In the genomic region with DNA sequence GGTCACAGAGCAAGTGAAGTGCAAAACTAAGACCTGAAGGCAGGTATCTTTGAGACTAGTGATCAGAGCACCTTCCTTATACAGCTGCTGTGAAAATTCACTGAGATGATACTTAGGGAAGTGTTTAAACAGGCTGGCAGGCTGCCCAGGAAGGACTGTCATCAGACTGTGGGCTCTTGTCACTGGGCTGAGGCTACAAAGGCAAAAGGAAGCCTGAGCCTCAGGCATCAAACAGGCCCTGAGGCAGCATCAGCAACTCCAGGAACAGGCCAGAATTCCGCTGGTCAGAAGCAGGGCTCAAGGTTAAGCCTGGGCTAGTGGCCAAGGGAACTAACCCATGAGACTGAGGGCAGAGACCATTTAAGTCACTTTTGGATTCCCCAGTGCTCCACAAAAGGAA, we compare ENCODE assay signal across 12 cellular contexts. TPM values are rescaled to one million over a fixed set of nuclear protein-coding genes. Genes with fewer than 3 reads are reported as not detected.
DNase-seq lines count a peak whose midpoint lies in the region; ATAC-seq, FAIRE-seq and TF ChIP-seq lines count a peak whose summit lies in the region.
"Had no signal": no experiment of that assay in that cellular context is flagged by ENCODE, and none has a peak within 500 bp of the region (broad histone marks: within the 10 kb centered on the region; RNA-seq: fewer than 3 reads in every experiment).

No MANE protein-coding gene starts in this region.

- ATAC-seq in HepG2 (peak; percentile 49), HG02970 (IDR thresholded peaks at IDR 0.05; ENCODE audit: low FRiP score, unreplicated experiment) (no peak), HG02885 (IDR thresholded peaks at IDR 0.05; ENCODE audit: poor library complexity, unreplicated experiment) (no peak)
- ATAC-seq in activated CD4-positive, alpha-beta T cell treated with anti-CD3 and anti-CD28 coated beads for 36 hours: no peak
- ATAC-seq: CD8-positive, alpha-beta T cell; gastroesophageal sphincter had no signal

- no peak for TF ChIP-seq RAD21 in HepG2 (CRISPR knock-in tag; IDR thresholded peaks at IDR 0.05)

- intact Hi-C loops in HepG2 (cut with micrococcal nuclease; ENCODE audit: unreplicated experiment): no loop called here
- intact Hi-C loops in activated CD4-positive, alpha-beta T cell treated with anti-CD3 and anti-CD28 coated beads for 36 hours (cut with DNase I, micrococcal nuclease): no loop called here

- H3K9me3 ChIP-seq in HEK293 (ENCODE audit: control insufficient read depth, insufficient read depth, low read depth, low read length): no peaks in the 10 kb centered on the region
- H3K9me3 ChIP-seq in HepG2 (ENCODE audit: low read length): no peaks in the 10 kb centered on the region
- H3K9me3 ChIP-seq: gastroesophageal sphincter had no signal

- no peaks in the 10 kb centered on the region for H3K79me2 ChIP-seq in HepG2 (ENCODE audit: insufficient read depth, low read length)

- CTCF ChIA-PET in HEK293 (lab: Yijun Ruan, JAX): interaction anchor here (0.7 to 2.5 kb wide), 4 partner anchors 19 to 104 kb away, joined by 3 to 10 read pairs (median 4); no protein-coding TSS in a partner anchor
- CTCF ChIA-PET in HepG2 (lab: Yijun Ruan, JAX; ENCODE audit: low intra/inter-chr PET ratio, low total read pairs): no interaction called here
- CTCF ChIA-PET in activated CD4-positive, alpha-beta T cell treated with anti-CD3 and anti-CD28 coated beads for 36 hours (lab: Charles Lee): no interaction called here

- peaks cover 2% of the 10 kb centered on the region for H3K27me3 Mint-ChIP-seq in activated CD4-positive, alpha-beta T cell treated with anti-CD3 and anti-CD28 coated beads for 36 hours

- no peaks in the 10 kb centered on the region for H3K4me1 Mint-ChIP-seq in activated CD4-positive, alpha-beta T cell treated with anti-CD3 and anti-CD28 coated beads for 36 hours

- no TSS peak for BruUV-seq in HepG2 (replicated peaks; lab: Mats Ljungman, UMichigan)

- no peak overlapping the region for H3K4me2 ChIP-seq in HepG2 (ENCODE audit: low read depth, low read length)

- TF ChIP-seq EP300 in HepG2 (IDR thresholded peaks at IDR 0.05; ENCODE audit: low read depth in 2 of 2, low read length in 2 of 2) (no peak), HepG2 (CRISPR knock-in tag; IDR thresholded peaks at IDR 0.05; ENCODE audit: borderline replicate concordance) (no peak)

- no peak for TF ChIP-seq POLR2A in HepG2 (IDR thresholded peaks at IDR 0.05; ENCODE audit: insufficient read depth in 1 of 2, low read depth in 2 of 2, low read length in 2 of 2)

- H3K9ac ChIP-seq in HepG2 (ENCODE audit: insufficient read depth, low read depth, low read length): no peak overlapping the region

- no CpG with 5 or more reads among the region's 1 CpG for WGBS in HepG2 (ENCODE audit: low lambda C conversion rate)

- no peaks in the 10 kb centered on the region for H3K36me3 Mint-ChIP-seq in activated CD4-positive, alpha-beta T cell treated with anti-CD3 and anti-CD28 coated beads for 36 hours (ENCODE audit: low read depth)
- H3K36me3 Mint-ChIP-seq: CD8-positive, alpha-beta T cell had no signal

- no peaks in the 10 kb centered on the region for H4K20me1 ChIP-seq in HepG2 (ENCODE audit: insufficient read depth, low read length)

- H3K27me3 ChIP-seq in HepG2 (ENCODE audit: control insufficient read depth in 1 of 2, insufficient read depth in 2 of 2, low read length in 2 of 2): no peaks in the 10 kb centered on the region
- H3K27me3 ChIP-seq: gastroesophageal sphincter had no signal

- no peak overlapping the region for H3K27ac Mint-ChIP-seq in activated CD4-positive, alpha-beta T cell treated with anti-CD3 and anti-CD28 coated beads for 36 hours
- H3K27ac Mint-ChIP-seq: CD8-positive, alpha-beta T cell had no signal

- FAIRE-seq in HepG2 (lab: Jason Lieb, UNC): no peak

- DNase-seq in A172 (ENCODE audit: low spot score): peak; percentile 29
- peak; percentile 25 for DNase-seq in SW480 (ENCODE audit: low spot score)
- DNase-seq in HepG2 (ENCODE audit: low spot score): peak; percentile 21
- no peak for DNase-seq in stimulated activated CD4-positive, alpha-beta T cell treated with anti-CD3 and anti-CD28 coated beads, Interleukin-4, amount 100 ng/mL, for 4 hours
- DNase-seq in activated CD4-positive, alpha-beta T cell treated with anti-CD3 and anti-CD28 coated beads for 36 hours: no peak
- DNase-seq: activated CD4-positive, alpha-beta T cell treated with anti-CD3 and anti-CD28 coated beads, Interleukin-2, amount 50 U/mL, for 4 hours; NCI-H526 had no signal

- no peak overlapping the region for H3K4me3 ChIP-seq in HEK293 (ENCODE audit: low read depth, low read length)
- H3K4me3 ChIP-seq in HepG2 (replicated peaks in 1 of 3; ENCODE audit: insufficient read depth in 1 of 3, low read depth in 2 of 3, low read length in 3 of 3): no peak overlapping the region
- H3K4me3 ChIP-seq: gastroesophageal sphincter had no signal

- no peaks in the 10 kb centered on the region for H3K4me1 ChIP-seq in HEK293 (ENCODE audit: control insufficient read depth, insufficient read depth, low read length)
- H3K4me1 ChIP-seq in HepG2 (ENCODE audit: insufficient read depth, low read length): no peaks in the 10 kb centered on the region
- H3K4me1 ChIP-seq: gastroesophageal sphincter had no signal

- no peak for TF ChIP-seq CTCF in HEK293 (tag by site-specific recombination; IDR thresholded peaks at IDR 0.05)
- TF ChIP-seq CTCF in HepG2 (CRISPR knock-in tag; IDR thresholded peaks at IDR 0.05): no peak

- no peak overlapping the region for H2AFZ ChIP-seq in HepG2 (ENCODE audit: low read length)

- in situ Hi-C loops in HepG2 (cut with HindIII; ENCODE audit: extremely low pct_ligation_motif_present, low pct_unique_long_range_greater_than_20kb): no loop called here

- H3K27ac ChIP-seq in HEK293 (ENCODE audit: extremely low read depth, low read depth, low read length): no peak overlapping the region
- H3K27ac ChIP-seq in HepG2 (ENCODE audit: extremely low read length, insufficient read depth, low read length): no peak overlapping the region
- H3K27ac ChIP-seq: gastroesophageal sphincter had no signal

- H3K9me3 Mint-ChIP-seq in activated CD4-positive, alpha-beta T cell treated with anti-CD3 and anti-CD28 coated beads for 36 hours (ENCODE audit: low read depth): no peaks in the 10 kb centered on the region
- H3K9me3 Mint-ChIP-seq: CD8-positive, alpha-beta T cell had no signal

- POLR2A ChIA-PET in HEK293 (lab: Yijun Ruan, JAX): interaction anchor here (1.0 to 1.2 kb wide), 2 partner anchors 13 to 324 kb away, joined by 4 to 5 read pairs; a partner anchor contains a TSS
- POLR2A ChIA-PET in HepG2 (lab: Yijun Ruan, JAX): no interaction called here
- POLR2A ChIA-PET in activated CD4-positive, alpha-beta T cell treated with anti-CD3 and anti-CD28 coated beads for 36 hours (lab: Charles Lee): no interaction called here

- H3K36me3 ChIP-seq in HEK293 (ENCODE audit: control insufficient read depth in 2 of 2, insufficient read depth in 1 of 2, low read length in 2 of 2): no peaks in the 10 kb centered on the region
- no peaks in the 10 kb centered on the region for H3K36me3 ChIP-seq in HepG2 (replicated peaks in 1 of 2; ENCODE audit: control insufficient read depth in 1 of 2, insufficient read depth in 2 of 2, low read length in 2 of 2)
- H3K36me3 ChIP-seq: gastroesophageal sphincter had no signal

- H3K4me3 Mint-ChIP-seq in activated CD4-positive, alpha-beta T cell treated with anti-CD3 and anti-CD28 coated beads for 36 hours: no peak overlapping the region
- H3K4me3 Mint-ChIP-seq: CD8-positive, alpha-beta T cell had no signal

TF ChIP-seq in HEK293, 187 proteins besides CTCF, POLR2A, EP300 and RAD21:
- TF ChIP-seq GFI1B (tag by site-specific recombination; IDR thresholded peaks at IDR 0.05) (no peak), OVOL3 (tag by site-specific recombination; IDR thresholded peaks at IDR 0.05) (no peak), GLIS1 (tag by site-specific recombination; IDR thresholded peaks at IDR 0.05) (no peak), ZNF664 (tag by site-specific recombination; IDR thresholded peaks at IDR 0.05) (peak; percentile 73), ZNF777 (tag by site-specific recombination; IDR thresholded peaks at IDR 0.05; ENCODE audit: borderline replicate concordance) (no peak), ZNF302 (tag by site-specific recombination; IDR thresholded peaks at IDR 0.05; ENCODE audit: low read depth) (no peak)

TF ChIP-seq in HepG2, 621 proteins besides CTCF, POLR2A, EP300 and RAD21 (continues in another document):
- TF ChIP-seq ZKSCAN5 (CRISPR knock-in tag; IDR thresholded peaks at IDR 0.05) (no peak), ZNF878 (CRISPR knock-in tag; IDR thresholded peaks at IDR 0.05) (no peak)

RNA-seq across cellular contexts. Expression of a gene that starts 12.9 kb away (rescaled TPM):
- total RNA-seq in A172 (2014; rRNA removed; shearing (Covaris generic)): 32.1 and 35.5 TPM in 2 replicates
- 9.6 and 12.3 TPM in 2 replicates for total RNA-seq in HepG2 (2016; rRNA removed; fragmentation: Illumina TruSeq; extraction: Trizol)
- 1.0 and 1.2 TPM in 2 replicates for total RNA-seq in HepG2 (2016; cell fraction: cytosol; rRNA removed; fragmentation: Illumina TruSeq; extraction: Trizol; ENCODE audit: low read depth)
- total RNA-seq in HepG2 (2016; cell fraction: insoluble cytoplasmic fraction; rRNA removed; fragmentation: Illumina TruSeq; extraction: Trizol): 10.5 and 12.4 TPM in 2 replicates
- total RNA-seq in HepG2 (2016; cell fraction: membrane; rRNA removed; fragmentation: Illumina TruSeq; extraction: Trizol): 2.5 and 3.0 TPM in 2 replicates
- 4.6 and 5.0 TPM in 2 replicates for total RNA-seq in HepG2 (2016; cell fraction: nucleus; rRNA removed; fragmentation: Illumina TruSeq; extraction: Trizol)
- polyA plus RNA-seq in HepG2 (2011; rRNA removed): 3.6 TPM in 2 replicates
- 4.5 and 4.9 TPM in 2 replicates for polyA plus RNA-seq in HepG2 (2011; cell fraction: cytosol; rRNA removed)
- 3.2 and 3.7 TPM in 2 replicates for polyA plus RNA-seq in HepG2 (2011; cell fraction: nucleus; rRNA removed)
- polyA plus RNA-seq in HepG2 (2012): 8.8 and 10.8 TPM in 2 replicates
- 0.54 and 0.96 TPM in 2 replicates for polyA plus RNA-seq in HepG2 (2016; cell fraction: cytosol; fragmentation: Illumina TruSeq; extraction: Trizol; ENCODE audit: low read depth)
- polyA plus RNA-seq in HepG2 (2016; cell fraction: insoluble cytoplasmic fraction; fragmentation: Illumina TruSeq; extraction: Trizol; ENCODE audit: low read depth): 11.3 and 12.0 TPM in 2 replicates
- 1.1 and 2.4 TPM in 2 replicates for polyA plus RNA-seq in HepG2 (2016; cell fraction: membrane; fragmentation: Illumina TruSeq; extraction: Trizol; ENCODE audit: low read depth)
- 4.4 and 6.3 TPM in 2 replicates for polyA plus RNA-seq in HepG2 (2016; cell fraction: nucleus; fragmentation: Illumina TruSeq; extraction: Trizol; ENCODE audit: insufficient read depth, low read depth)
- 5.4 and 8.2 TPM in 2 replicates for polyA minus RNA-seq in HepG2 (2011; rRNA and poly(A)+ RNA removed; ENCODE audit: low replicate concordance)
- polyA minus RNA-seq in HepG2 (2011; cell fraction: cytosol; rRNA and poly(A)+ RNA removed): 2.1 and 3.8 TPM in 2 replicates
- polyA minus RNA-seq in HepG2 (2011; cell fraction: nucleus; rRNA and poly(A)+ RNA removed): 1.6 and 1.8 TPM in 2 replicates
- total RNA-seq in activated CD4-positive, alpha-beta T cell treated with anti-CD3 and anti-CD28 coated beads for 36 hours: 10 to 100 TPM; 18.9 to 19.5 TPM

Comparison
In these comparisons a context has a peak if more than half of its experiments do, and no peak if none do; other contexts are left out.
1. DNase-seq: peak in A172 (single experiment), SW480 (single experiment) and HepG2 (single experiment); none in stimulated activated CD4-positive, alpha-beta T cell treated with anti-CD3 and anti-CD28 coated beads, Interleukin-4, amount 100 ng/mL, for 4 hours (0 of 2) and activated CD4-positive, alpha-beta T cell treated with anti-CD3 and anti-CD28 coated beads for 36 hours (single experiment).